ENCODE assay signal across 9 cellular contexts in genomic region chr22:36343720-36344105, GRCh38. TPM values are rescaled to one million over a fixed set of nuclear protein-coding genes. Genes with fewer than 3 reads are reported as not detected.
DNase-seq lines count a peak whose midpoint lies in the region; ATAC-seq and TF ChIP-seq lines count a peak whose summit lies in the region.
"Had no signal": no experiment of that assay in that cellular context is flagged by ENCODE, and none has a peak within 500 bp of the region (broad histone marks: within the 10 kb centered on the region; RNA-seq: fewer than 3 reads in every experiment).

No MANE protein-coding gene starts in this region.

- no peak overlapping the region for H2BK5ac ChIP-seq in trophoblast cell (ENCODE audit: low read depth, low read length, poor library complexity)

- no peak overlapping the region for H2BK12ac ChIP-seq in trophoblast cell (ENCODE audit: low read length)

- H3K23ac ChIP-seq in trophoblast cell (ENCODE audit: low read length): no peak overlapping the region

- peaks cover 88% of the 10 kb centered on the region for H3K4me1 Mint-ChIP-seq in CD4-positive, alpha-beta T cell (ENCODE audit: low read depth)
- H3K4me1 Mint-ChIP-seq in activated T-helper 1 cell treated with anti-CD3 and anti-CD28 coated beads, Interleukin-12 subunit alpha, Interleukin-12 subunit beta, Interleukin-2, Interleukin-4 antibody, amounts not matched to agents 30 ng/mL and 10 ng/mL and 1 ng/mL, durations not matched to agents 14 hours and 24 hours and 36 hours (ENCODE audit: low read depth): peaks cover 74% of the 10 kb centered on the region

- peak overlapping the region; percentile 51 for H3K4me3 Mint-ChIP-seq in CD4-positive, alpha-beta T cell
- peak overlapping the region; percentile 61 for H3K4me3 Mint-ChIP-seq in activated T-helper 1 cell treated with anti-CD3 and anti-CD28 coated beads, Interleukin-12 subunit alpha, Interleukin-12 subunit beta, Interleukin-2, Interleukin-4 antibody, amounts not matched to agents 30 ng/mL and 10 ng/mL and 1 ng/mL, durations not matched to agents 14 hours and 24 hours and 36 hours

- no peak for DNase-seq in CD4-positive, alpha-beta T cell
- DNase-seq in activated T-helper 1 cell treated with anti-CD3 and anti-CD28 coated beads, Interleukin-12 subunit alpha, Interleukin-12 subunit beta, Interleukin-2, Interleukin-4 antibody, amounts not matched to agents 30 ng/mL and 10 ng/mL and 1 ng/mL, durations not matched to agents 14 hours and 24 hours and 36 hours (ENCODE audit: low spot score): no peak
- DNase-seq in heart right ventricle (no peak), trophoblast cell (no peak), NCI-H345 treated with DMSO at 0.1 percent for 48 hours (lab: John Stamatoyannopoulos, UW; ENCODE audit: unreplicated experiment) (no peak), DMS 273 treated with DMSO at 0.1 percent for 48 hours (lab: John Stamatoyannopoulos, UW) (no peak)
- DNase-seq in effector CD8-positive, alpha-beta T cell (lab: John Stamatoyannopoulos, UW): no peak
- DNase-seq: NCI-H226 had no signal

- 31 to 34% methylated on average over 9 of the region's 9 CpGs for WGBS in heart right ventricle, 2 donors
- no CpG with 5 or more reads among the region's 9 CpGs for WGBS in trophoblast cell (ENCODE audit: extremely low coverage, insufficient coverage, insufficient read length)

- POLR2A ChIA-PET in CD4-positive, alpha-beta T cell (lab: Charles Lee): interaction anchor here (1.4 to 49.5 kb wide), 3 partner anchors 11 to 108 kb away, joined by 3 to 1847 read pairs (median 36); partner anchors contain the start of gene MYH9

- H3K79me2 ChIP-seq in trophoblast cell (ENCODE audit: control insufficient read depth, insufficient read depth, low read length, poor library complexity): peaks cover 24% of the 10 kb centered on the region

- intact Hi-C loops in CD4-positive, alpha-beta T cell (cut with DNase I, micrococcal nuclease): no loop called here
- intact Hi-C loops in activated T-helper 1 cell treated with anti-CD3 and anti-CD28 coated beads, Interleukin-12 subunit alpha, Interleukin-12 subunit beta, Interleukin-2, Interleukin-4 antibody, amounts not matched to agents 30 ng/mL and 10 ng/mL and 1 ng/mL, durations not matched to agents 14 hours and 24 hours and 36 hours (cut with micrococcal nuclease): loop anchor here (1.0 kb wide), 5 partner anchors 10 to 43 kb away; no protein-coding TSS in a partner anchor
- intact Hi-C loops in heart right ventricle (cut with DNase I): no loop called here

- peak overlapping the region; percentile 93 for H3K27ac Mint-ChIP-seq in CD4-positive, alpha-beta T cell
- peak overlapping the region; percentile 99 for H3K27ac Mint-ChIP-seq in activated T-helper 1 cell treated with anti-CD3 and anti-CD28 coated beads, Interleukin-12 subunit alpha, Interleukin-12 subunit beta, Interleukin-2, Interleukin-4 antibody, amounts not matched to agents 30 ng/mL and 10 ng/mL and 1 ng/mL, durations not matched to agents 14 hours and 24 hours and 36 hours

- H3K36me3 ChIP-seq in heart right ventricle (peaks cover 0 to 100% (median 53%) of the 10 kb centered on the region in 9 donors), trophoblast cell (ENCODE audit: control insufficient read depth in 1 of 2, insufficient read depth in 2 of 2, low read length in 2 of 2) (peaks cover 44 to 66% of the 10 kb centered on the region in 2 experiments)

- H3K79me1 ChIP-seq in trophoblast cell (ENCODE audit: low read length): no peaks in the 10 kb centered on the region

- H2AFZ ChIP-seq in trophoblast cell (ENCODE audit: insufficient read depth, low read length, poor library complexity): no peak overlapping the region

- no peak overlapping the region for H3K4me2 ChIP-seq in trophoblast cell (ENCODE audit: low read length)

- TF ChIP-seq CTCF in CD4-positive, alpha-beta T cell (IDR thresholded peaks at IDR 0.05): no peak
- no peak for TF ChIP-seq CTCF in heart right ventricle (IDR thresholded peaks at IDR 0.05)

- H4K91ac ChIP-seq in trophoblast cell (ENCODE audit: low read depth, low read length): no peak overlapping the region

- no peaks in the 10 kb centered on the region for H3K9me3 Mint-ChIP-seq in CD4-positive, alpha-beta T cell
- no peaks in the 10 kb centered on the region for H3K9me3 Mint-ChIP-seq in activated T-helper 1 cell treated with anti-CD3 and anti-CD28 coated beads, Interleukin-12 subunit alpha, Interleukin-12 subunit beta, Interleukin-2, Interleukin-4 antibody, amounts not matched to agents 30 ng/mL and 10 ng/mL and 1 ng/mL, durations not matched to agents 14 hours and 24 hours and 36 hours

- H3K14ac ChIP-seq in trophoblast cell (ENCODE audit: low read length): no peak overlapping the region

- no peak overlapping the region for H3K9ac ChIP-seq in trophoblast cell (ENCODE audit: low read length)

- H3K9me3 ChIP-seq in CD4-positive, alpha-beta T cell (ENCODE audit: control insufficient read depth, low read length): no peaks in the 10 kb centered on the region
- H3K9me3 ChIP-seq in heart right ventricle (no peaks in the 10 kb centered on the region), trophoblast cell (ENCODE audit: insufficient read depth, low read depth, low read length) (no peaks in the 10 kb centered on the region)

- no peaks in the 10 kb centered on the region for H3K27me3 ChIP-seq in CD4-positive, alpha-beta T cell (ENCODE audit: control insufficient read depth, insufficient read depth, low read length)
- H3K27me3 ChIP-seq in heart right ventricle: no peaks in the 10 kb centered on the region
- H3K27me3 ChIP-seq in trophoblast cell (ENCODE audit: insufficient read depth, low read length): no peaks in the 10 kb centered on the region

- peaks cover 93% of the 10 kb centered on the region for H3K36me3 Mint-ChIP-seq in CD4-positive, alpha-beta T cell (ENCODE audit: low read depth)
- peaks cover 54% of the 10 kb centered on the region for H3K36me3 Mint-ChIP-seq in activated T-helper 1 cell treated with anti-CD3 and anti-CD28 coated beads, Interleukin-12 subunit alpha, Interleukin-12 subunit beta, Interleukin-2, Interleukin-4 antibody, amounts not matched to agents 30 ng/mL and 10 ng/mL and 1 ng/mL, durations not matched to agents 14 hours and 24 hours and 36 hours (ENCODE audit: low read depth)

- CTCF ChIA-PET in CD4-positive, alpha-beta T cell (lab: Charles Lee): interaction anchor here (0.9 to 1.9 kb wide), 5 partner anchors 10 to 127 kb away, joined by 3 to 6 read pairs (median 3); no protein-coding TSS in a partner anchor

- H3K27me3 Mint-ChIP-seq in CD4-positive, alpha-beta T cell: no peaks in the 10 kb centered on the region
- no peaks in the 10 kb centered on the region for H3K27me3 Mint-ChIP-seq in activated T-helper 1 cell treated with anti-CD3 and anti-CD28 coated beads, Interleukin-12 subunit alpha, Interleukin-12 subunit beta, Interleukin-2, Interleukin-4 antibody, amounts not matched to agents 30 ng/mL and 10 ng/mL and 1 ng/mL, durations not matched to agents 14 hours and 24 hours and 36 hours (ENCODE audit: insufficient read depth)

- peak overlapping the region; percentile 46 for H3K18ac ChIP-seq in trophoblast cell (ENCODE audit: low read length)

- H3K4ac ChIP-seq in trophoblast cell (ENCODE audit: low read depth, low read length): peak overlapping the region; percentile 68

- no peak for ATAC-seq in CD4-positive, alpha-beta T cell (ENCODE audit: poor library complexity)
- ATAC-seq in heart right ventricle (peak; percentile 11 to 63 (median 39)), GM21737 (IDR thresholded peaks at IDR 0.05; ENCODE audit: unreplicated experiment) (no peak)

- H3K4me1 ChIP-seq in heart right ventricle: peaks cover 48 to 100% (median 97%) of the 10 kb centered on the region in 9 donors
- H3K4me1 ChIP-seq in trophoblast cell (ENCODE audit: control insufficient read depth in 1 of 2, insufficient read depth in 2 of 2, low read length in 2 of 2): peaks cover 13 to 19% of the 10 kb centered on the region in 2 experiments

- H4K8ac ChIP-seq in trophoblast cell (ENCODE audit: low read depth, low read length): no peak overlapping the region

- no peak overlapping the region for H2BK120ac ChIP-seq in trophoblast cell (ENCODE audit: insufficient read depth, low read length, poor library complexity)

- no peak overlapping the region for H4K12ac ChIP-seq in trophoblast cell (ENCODE audit: low read depth, low read length)

- no peak overlapping the region for H2AK5ac ChIP-seq in trophoblast cell (ENCODE audit: low read length)

- no peak overlapping the region for H3K4me3 ChIP-seq in heart right ventricle
- no peak overlapping the region for H3K4me3 ChIP-seq in trophoblast cell (ENCODE audit: low read depth, low read length)

- H3K27ac ChIP-seq in CD4-positive, alpha-beta T cell (ENCODE audit: low read depth, low read length): peak overlapping the region; percentile 42
- peak overlapping the region; percentile 26 to 97 (median 62) for H3K27ac ChIP-seq in heart right ventricle
- H3K27ac ChIP-seq in trophoblast cell (ENCODE audit: low read depth, low read length): no peak overlapping the region

RNA-seq across cellular contexts. Expression of gene MYH9, which starts 44.1 kb away (rescaled TPM):
- total RNA-seq in CD4-positive, alpha-beta T cell: 100 to 1,000 TPM; 901 to 925 TPM
- total RNA-seq in activated T-helper 1 cell treated with anti-CD3 and anti-CD28 coated beads, Interleukin-12 subunit alpha, Interleukin-12 subunit beta, Interleukin-2, Interleukin-4 antibody, amounts not matched to agents 30 ng/mL and 10 ng/mL and 1 ng/mL, durations not matched to agents 14 hours and 24 hours and 36 hours: 618 and 639 TPM in 2 replicates
- total RNA-seq in heart right ventricle: 100 to 1,000 TPM; 132 to 345 (median 189) TPM
- 100 to 1,000 TPM; 134 to 243 TPM for polyA plus RNA-seq in heart right ventricle
- polyA plus RNA-seq in trophoblast cell (2013): 280 and 288 TPM in 2 replicates

Comparison
In these comparisons a context has a peak if more than half of its experiments do, and no peak if none do; other contexts are left out.
1. ATAC-seq: peak in heart right ventricle (8 of 8); none in CD4-positive, alpha-beta T cell (single experiment) and GM21737 (single experiment).